Comparison of ENCODE assay signal across 22 cellular contexts in the genomic region with DNA sequence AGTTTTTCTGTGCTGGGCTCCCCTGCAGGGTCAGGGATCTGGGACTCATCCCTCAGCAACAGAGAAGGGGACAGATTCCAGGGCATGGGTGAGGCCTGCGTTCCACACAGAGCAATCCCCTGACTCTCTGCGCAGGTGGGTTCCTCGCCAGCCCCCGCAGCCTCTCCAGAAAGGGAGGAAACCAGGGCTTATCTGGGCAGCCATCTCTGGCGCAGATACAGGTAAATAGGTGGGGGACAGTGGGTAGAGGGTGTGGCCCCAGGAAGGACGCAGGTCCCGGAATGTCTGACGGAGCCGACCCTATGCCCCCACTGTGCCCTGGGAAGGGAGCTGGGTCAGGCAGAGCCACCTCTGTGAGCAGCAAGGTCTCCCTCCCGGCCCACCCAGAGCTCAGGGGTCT. TPM values are rescaled to one million over a fixed set of nuclear protein-coding genes. Genes with fewer than 3 reads are reported as not detected.
DNase-seq lines count a peak whose midpoint lies in the region; ATAC-seq, FAIRE-seq and TF ChIP-seq lines count a peak whose summit lies in the region.
"Had no signal": no experiment of that assay in that cellular context is flagged by ENCODE, and none has a peak within 500 bp of the region (broad histone marks: within the 10 kb centered on the region; RNA-seq: fewer than 3 reads in every experiment).

No MANE protein-coding gene starts in this region.

- 0 out of 2 replicates have a peak overlapping the region, but pooled peaks have one; percentile 82 for H2BK5ac ChIP-seq in H1 (ENCODE audit: low read depth, low read length)
- no peak overlapping the region for H2BK5ac ChIP-seq in neuronal stem cell (ENCODE audit: low read length)

- no peak for TF ChIP-seq RAD21 in H1 (IDR thresholded peaks at IDR 0.05 in 1 of 2, conservative IDR thresholded peaks at IDR 0.05 in 1 of 2; ENCODE audit: low read depth in 2 of 2, low read length in 2 of 2)

- no peak overlapping the region for H4K8ac ChIP-seq in H1 (ENCODE audit: extremely low read depth, insufficient read depth, low read length)
- H4K8ac ChIP-seq in neuronal stem cell (ENCODE audit: low read depth, low read length), result no peak overlapping the region

- H3K23ac ChIP-seq in H1 (ENCODE audit: insufficient read length), result no peak overlapping the region
- no peak overlapping the region for H3K23ac ChIP-seq in neuronal stem cell (ENCODE audit: low read depth, low read length, poor library complexity)

- peaks cover 5% of the 10 kb centered on the region for H3K79me1 ChIP-seq in H1 (ENCODE audit: low read depth, low read length)
- H3K79me1 ChIP-seq in neuronal stem cell (ENCODE audit: low read depth, low read length), result no peaks in the 10 kb centered on the region

- no peak overlapping the region for H3K4me3 ChIP-seq in H1 (ENCODE audit: extremely low read depth in 1 of 4, insufficient read depth in 2 of 4, low read depth in 3 of 4, low read length in 4 of 4)
- H3K4me3 ChIP-seq in neuronal stem cell (ENCODE audit: low read length in 2 of 2), result no peak overlapping the region

- H4K20me1 ChIP-seq in H1 (replicated peaks in 1 of 2; ENCODE audit: control insufficient read depth in 1 of 2, insufficient read depth in 2 of 2, low read length in 2 of 2), result peaks cover 0 to 11% of the 10 kb centered on the region in 2 experiments

- DNase-seq in LoVo (ENCODE audit: low spot score), result peak; percentile 10
- DNase-seq in H1 (ENCODE audit: low read depth in 1 of 2, low spot score in 2 of 2), result no peak
- no peak for DNase-seq in neuronal stem cell (ENCODE audit: low spot score)
- DNase-seq in activated T-cell treated with anti-CD3 and anti-CD28 coated beads, Interleukin-2, amount 50 U/mL, for 72 hours, result no peak
- DNase-seq in DMS153 treated with DMSO at 0.1 percent for 48 hours (lab: John Stamatoyannopoulos, UW; ENCODE audit: unreplicated experiment), result no peak
- DNase-seq in GM19238 (ENCODE audit: insufficient read length, low spot score), result no peak
- no peak for DNase-seq in HTR-8/SVneo (ENCODE audit: insufficient read length, low spot score)
- DNase-seq: AML-193; CD4-positive, CD25-positive, alpha-beta regulatory T cell; DMS79 treated with DMSO at 0.1 percent for 48 hours; Kasumi-1; NCI-H1417; NCI-H2029; NCI-H2171 treated with DMSO at 0.1 percent for 48 hours; NCI-H510A; NCI-H82; SHP77 treated with DMSO at 0.1 percent for 48 hours had no signal

- TF ChIP-seq POLR2A in H1 (IDR thresholded peaks at IDR 0.05; ENCODE audit: control extremely low read depth in 1 of 2, low read depth in 2 of 2, low read length in 2 of 2), result no peak

- TF ChIP-seq CTCF in 22Rv1 (IDR thresholded peaks at IDR 0.05) (no peak), H1 (IDR thresholded peaks at IDR 0.05; ENCODE audit: control extremely low read depth in 1 of 3, insufficient read depth in 1 of 3, low read depth in 1 of 3, low read length in 3 of 3) (no peak)

- H3K4me1 Mint-ChIP-seq in activated T-cell treated with anti-CD3 and anti-CD28 coated beads, Interleukin-2, amount 50 U/mL, for 72 hours (ENCODE audit: low read depth), result peaks cover 23% of the 10 kb centered on the region

- H2AFZ ChIP-seq in H1 (ENCODE audit: low read length) (no peak overlapping the region), neuronal stem cell (ENCODE audit: low read length) (no peak overlapping the region)

- H3K36me3 ChIP-seq in H1 (ENCODE audit: control insufficient read depth in 2 of 4, insufficient read depth in 4 of 4, low read length in 3 of 4) (no peaks in the 10 kb centered on the region), neuronal stem cell (replicated peaks in 1 of 2; ENCODE audit: control insufficient read depth in 2 of 2, insufficient read depth in 2 of 2, low read length in 2 of 2) (no peaks in the 10 kb centered on the region)

- WGBS in H1 (ENCODE audit: extremely low coverage in 1 of 2, insufficient coverage in 1 of 2, insufficient read length in 1 of 2, insufficient replicate concordance in 2 of 2, low coverage in 1 of 2, low lambda C conversion rate in 2 of 2, missing lambda C conversion rate in 1 of 2), 2 experiments, result 82% methylated on average over 6 of the region's 10 CpGs; no CpG with 5 or more reads in 1 of the 2 experiments
- no CpG with 5 or more reads among the region's 10 CpGs for WGBS in neuronal stem cell (ENCODE audit: extremely low coverage in 2 of 2, insufficient read length in 2 of 2, insufficient replicate concordance in 1 of 2), 2 donors

- 0 out of 2 replicates have a peak overlapping the region, but pooled peaks have one; percentile 17 for H2BK12ac ChIP-seq in H1 (ENCODE audit: low read depth, low read length)
- H2BK12ac ChIP-seq in neuronal stem cell (ENCODE audit: low read length), result peak overlapping the region; percentile 31

- no peak overlapping the region for H4K91ac ChIP-seq in H1 (replicated peaks; ENCODE audit: insufficient read length, low read length)
- no peak overlapping the region for H4K91ac ChIP-seq in neuronal stem cell (ENCODE audit: low read depth, low read length, poor library complexity)

- H3K4ac ChIP-seq in H1 (replicated peaks; ENCODE audit: insufficient read length, low read depth, low read length), result no peak overlapping the region
- no peak overlapping the region for H3K4ac ChIP-seq in neuronal stem cell (ENCODE audit: low read length)

- H3K4me2 ChIP-seq in H1 (ENCODE audit: insufficient read depth in 1 of 2, low read depth in 2 of 2, low read length in 2 of 2) (no peak overlapping the region), neuronal stem cell (ENCODE audit: insufficient read depth, low read length, poor library complexity, severe bottlenecking) (no peak overlapping the region)

- H3K9me3 Mint-ChIP-seq in activated T-cell treated with anti-CD3 and anti-CD28 coated beads, Interleukin-2, amount 50 U/mL, for 72 hours, result no peaks in the 10 kb centered on the region
- H3K9me3 Mint-ChIP-seq: CD4-positive, CD25-positive, alpha-beta regulatory T cell had no signal

- peak overlapping the region; percentile 94 for H3K27ac ChIP-seq in 22Rv1
- no peak overlapping the region for H3K27ac ChIP-seq in H1 (ENCODE audit: low read depth, low read length)
- no peak overlapping the region for H3K27ac ChIP-seq in neuronal stem cell (replicated peaks; ENCODE audit: low read length)

- FAIRE-seq in H1 (lab: Jason Lieb, UNC) (no peak), HTR-8/SVneo (lab: Jason Lieb, UNC) (no peak)
- FAIRE-seq: G401.6, GM12891, H54, RCC 7860 had no signal

- H4K5ac ChIP-seq in H1 (ENCODE audit: insufficient read length, low read depth, low read length), result no peak overlapping the region

- H3K9ac ChIP-seq in H1 (replicated peaks in 1 of 4; ENCODE audit: extremely low read depth in 1 of 4, low read depth in 3 of 4, low read length in 3 of 4) (no peak overlapping the region), neuronal stem cell (ENCODE audit: low read depth, low read length, poor library complexity) (no peak overlapping the region)

- H3K4me1 ChIP-seq in H1 (replicated peaks in 1 of 4; ENCODE audit: control insufficient read depth in 3 of 4, insufficient read depth in 4 of 4, low read length in 3 of 4), result peaks cover 4 to 33% (median 28%) of the 10 kb centered on the region in 4 experiments
- peaks cover 11 to 34% of the 10 kb centered on the region in 2 donors for H3K4me1 ChIP-seq in neuronal stem cell (ENCODE audit: control insufficient read depth in 2 of 2, insufficient read depth in 1 of 2, low read depth in 1 of 2, low read length in 2 of 2)

- H3K9me3 ChIP-seq in H1 (ENCODE audit: insufficient read depth in 2 of 2, low read depth in 1 of 2, low read length in 1 of 2), result no peaks in the 10 kb centered on the region
- H3K9me3 ChIP-seq in neuronal stem cell (replicated peaks in 1 of 2; ENCODE audit: control insufficient read depth in 2 of 2, insufficient read depth in 1 of 2, low read depth in 1 of 2, low read length in 2 of 2), result no peaks in the 10 kb centered on the region

- H2BK20ac ChIP-seq in H1 (ENCODE audit: low read length), result no peak overlapping the region

- no peak overlapping the region for H3K56ac ChIP-seq in H1 (replicated peaks; ENCODE audit: insufficient read length, low read depth, low read length)

- H3K14ac ChIP-seq in H1 (ENCODE audit: insufficient read length) (no peak overlapping the region), neuronal stem cell (ENCODE audit: low read length) (no peak overlapping the region)

- H3K36me3 Mint-ChIP-seq in activated T-cell treated with anti-CD3 and anti-CD28 coated beads, Interleukin-2, amount 50 U/mL, for 72 hours (ENCODE audit: insufficient read depth in 2 of 2), result no peaks in the 10 kb centered on the region

- H3K27ac Mint-ChIP-seq in activated T-cell treated with anti-CD3 and anti-CD28 coated beads, Interleukin-2, amount 50 U/mL, for 72 hours, result no peak overlapping the region
- H3K27ac Mint-ChIP-seq: CD4-positive, CD25-positive, alpha-beta regulatory T cell had no signal

- H3K23me2 ChIP-seq in H1 (ENCODE audit: low read depth, low read length), result no peaks in the 10 kb centered on the region

- no peak for ATAC-seq in activated T-cell treated with anti-CD3 and anti-CD28 coated beads, Interleukin-2, amount 50 U/mL, for 72 hours (replicated peaks in 1 of 2)

- H2AK5ac ChIP-seq in H1 (ENCODE audit: low read depth, low read length) (0 out of 2 replicates have a peak overlapping the region, but pooled peaks have one; percentile 92), neuronal stem cell (ENCODE audit: low read depth, low read length) (peak overlapping the region; percentile 99)

- no peaks in the 10 kb centered on the region for H3K27me3 Mint-ChIP-seq in activated T-cell treated with anti-CD3 and anti-CD28 coated beads, Interleukin-2, amount 50 U/mL, for 72 hours (ENCODE audit: low read depth)
- H3K27me3 Mint-ChIP-seq: CD4-positive, CD25-positive, alpha-beta regulatory T cell had no signal

- H3K4me3 Mint-ChIP-seq in activated T-cell treated with anti-CD3 and anti-CD28 coated beads, Interleukin-2, amount 50 U/mL, for 72 hours, result no peak overlapping the region
- H3K4me3 Mint-ChIP-seq: CD4-positive, CD25-positive, alpha-beta regulatory T cell had no signal

- no peak overlapping the region; the same call in 1 of the 2 replicates for H3K18ac ChIP-seq in H1 (ENCODE audit: extremely low read depth, low read length)
- peak overlapping the region; percentile 94 for H3K18ac ChIP-seq in neuronal stem cell (ENCODE audit: low read length)

- H3K27me3 ChIP-seq in H1 (replicated peaks in 1 of 4; ENCODE audit: control insufficient read depth in 3 of 4, extremely low read depth in 1 of 4, insufficient read depth in 3 of 4, low read length in 3 of 4), result no peaks in the 10 kb centered on the region
- H3K27me3 ChIP-seq in neuronal stem cell (ENCODE audit: control insufficient read depth in 3 of 3, insufficient read depth in 3 of 3, low read depth in 1 of 3, low read length in 3 of 3), result no peaks in the 10 kb centered on the region

- no peak overlapping the region for H2BK15ac ChIP-seq in H1 (ENCODE audit: low read length)
- peak overlapping the region; percentile 100 for H2BK15ac ChIP-seq in neuronal stem cell (ENCODE audit: low read length)

- CTCF ChIA-PET in H1 (lab: Charles Lee; ENCODE audit: partially characterized antibody), result interaction anchor here (1.2 to 25.0 kb wide), 8 partner anchors 9 to 97 kb away, joined by 3 to 251 read pairs (median 30); no protein-coding TSS in a partner anchor

- H3K79me2 ChIP-seq in H1 (ENCODE audit: control insufficient read depth in 1 of 2, insufficient read depth in 2 of 2, low read length in 2 of 2), result peaks cover 0 to under 1% of the 10 kb centered on the region in 2 experiments; a peak in 1 of 4 replicates

- H2BK120ac ChIP-seq in H1 (replicated peaks; ENCODE audit: low read depth, low read length) (no peak overlapping the region), neuronal stem cell (ENCODE audit: low read depth, low read length) (peak overlapping the region; percentile 99)

- POLR2A ChIA-PET in H1 (lab: Charles Lee; ENCODE audit: partially characterized antibody), result interaction anchor here (1.0 to 4.1 kb wide), 4 partner anchors 11 to 26 kb away, joined by 3 to 22 read pairs (median 10); no protein-coding TSS in a partner anchor

- TF ChIP-seq EP300 in H1 (IDR thresholded peaks at IDR 0.05; ENCODE audit: borderline replicate concordance in 1 of 2, low read depth in 2 of 2, low read length in 2 of 2), result no peak

RNA-seq across cellular contexts. Expression of gene PIEZO1, which starts 23.2 kb away (rescaled TPM):
- 63.6 and 67.5 TPM in 2 replicates for total RNA-seq in H1 (2021; fragmentation: NEBNext Ultra II Directional; extraction: Animal tissue kit (Norgen Biotek cat#: 25700))
- polyA plus RNA-seq in H1 (2011; rRNA removed), result 42.3 and 62.6 TPM in 2 replicates
- 43.1 TPM for polyA plus RNA-seq in H1 (2011; cell fraction: cytosol; rRNA removed)
- 361 TPM for polyA plus RNA-seq in H1 (2011; cell fraction: nucleus; rRNA removed)
- polyA plus RNA-seq in H1 (2012, experiment 1 of 2), result 37.5 to 75.6 TPM (median 65.9 TPM) in 4 replicates
- polyA plus RNA-seq in H1 (2012, experiment 2 of 2), result 43.7 TPM
- polyA plus RNA-seq in H1 (2013, experiment 1 of 2), result 76.1 TPM
- 73.2 TPM for polyA plus RNA-seq in H1 (2013, experiment 2 of 2)
- 19.7 and 34.2 TPM in 2 replicates for polyA minus RNA-seq in H1 (2011; rRNA and poly(A)+ RNA removed)
- polyA minus RNA-seq in H1 (2011; cell fraction: cytosol; rRNA and poly(A)+ RNA removed), result 33.0 TPM
- polyA minus RNA-seq in H1 (2011; cell fraction: nucleus; rRNA and poly(A)+ RNA removed), result 63.0 TPM
- 8.0 TPM for polyA plus RNA-seq in neuronal stem cell (2013, experiment 1 of 2)
- polyA plus RNA-seq in neuronal stem cell (2013, experiment 2 of 2), result 9.2 TPM
- 100 to 1,000 TPM in 1 of 2 donors, 10 to 100 TPM in 1; 94.1 to 141 TPM for total RNA-seq in activated T-cell treated with anti-CD3 and anti-CD28 coated beads, Interleukin-2, amount 50 U/mL, for 72 hours

RNA-seq across cellular contexts. Expression of gene CDT1, which starts 41.8 kb away (rescaled TPM):
- total RNA-seq in H1 (2021; fragmentation: NEBNext Ultra II Directional; extraction: Animal tissue kit (Norgen Biotek cat#: 25700)), result 95.4 and 96.5 TPM in 2 replicates
- 76.7 and 141 TPM in 2 replicates for polyA plus RNA-seq in H1 (2011; rRNA removed)
- 58.9 TPM for polyA plus RNA-seq in H1 (2011; cell fraction: cytosol; rRNA removed)
- polyA plus RNA-seq in H1 (2011; cell fraction: nucleus; rRNA removed), result 87.0 TPM
- polyA plus RNA-seq in H1 (2012, experiment 1 of 2), result 38.0 to 88.5 TPM (median 80.4 TPM) in 4 replicates
- polyA plus RNA-seq in H1 (2012, experiment 2 of 2), result 81.9 TPM
- polyA plus RNA-seq in H1 (2013, experiment 1 of 2), result 43.2 TPM
- polyA plus RNA-seq in H1 (2013, experiment 2 of 2), result 40.8 TPM
- polyA minus RNA-seq in H1 (2011; rRNA and poly(A)+ RNA removed), result 33.2 and 36.2 TPM in 2 replicates
- 144 TPM for polyA minus RNA-seq in H1 (2011; cell fraction: cytosol; rRNA and poly(A)+ RNA removed)
- 89.1 TPM for polyA minus RNA-seq in H1 (2011; cell fraction: nucleus; rRNA and poly(A)+ RNA removed)
- 40.6 TPM for polyA plus RNA-seq in neuronal stem cell (2013, experiment 1 of 2)
- polyA plus RNA-seq in neuronal stem cell (2013, experiment 2 of 2), result 40.0 TPM
- 100 to 1,000 TPM; 167 to 172 TPM for total RNA-seq in activated T-cell treated with anti-CD3 and anti-CD28 coated beads, Interleukin-2, amount 50 U/mL, for 72 hours

RNA-seq across cellular contexts. Expression of gene APRT, which starts 49.9 kb away (rescaled TPM):
- total RNA-seq in H1 (2021; fragmentation: NEBNext Ultra II Directional; extraction: Animal tissue kit (Norgen Biotek cat#: 25700)), result 221 and 244 TPM in 2 replicates
- 267 and 272 TPM in 2 replicates for polyA plus RNA-seq in H1 (2011; rRNA removed)
- 183 TPM for polyA plus RNA-seq in H1 (2011; cell fraction: cytosol; rRNA removed)
- 229 TPM for polyA plus RNA-seq in H1 (2011; cell fraction: nucleus; rRNA removed)
- 277 to 336 TPM (median 307 TPM) in 4 replicates for polyA plus RNA-seq in H1 (2012, experiment 1 of 2)
- polyA plus RNA-seq in H1 (2012, experiment 2 of 2), result 319 TPM
- polyA plus RNA-seq in H1 (2013, experiment 1 of 2), result 268 TPM
- polyA plus RNA-seq in H1 (2013, experiment 2 of 2), result 292 TPM
- 35.1 and 46.4 TPM in 2 replicates for polyA minus RNA-seq in H1 (2011; rRNA and poly(A)+ RNA removed)
- polyA minus RNA-seq in H1 (2011; cell fraction: cytosol; rRNA and poly(A)+ RNA removed), result 153 TPM
- polyA minus RNA-seq in H1 (2011; cell fraction: nucleus; rRNA and poly(A)+ RNA removed), result 113 TPM
- polyA plus RNA-seq in neuronal stem cell (2013, experiment 1 of 2), result 146 TPM
- polyA plus RNA-seq in neuronal stem cell (2013, experiment 2 of 2), result 150 TPM
- 100 to 1,000 TPM; 116 to 139 TPM for total RNA-seq in activated T-cell treated with anti-CD3 and anti-CD28 coated beads, Interleukin-2, amount 50 U/mL, for 72 hours

RNA-seq across cellular contexts. Expression of gene CTU2, which starts 55.5 kb away (rescaled TPM):
- 42.9 and 49.7 TPM in 2 replicates for total RNA-seq in H1 (2021; fragmentation: NEBNext Ultra II Directional; extraction: Animal tissue kit (Norgen Biotek cat#: 25700))
- polyA plus RNA-seq in H1 (2011; rRNA removed), result 32.7 and 45.4 TPM in 2 replicates
- polyA plus RNA-seq in H1 (2011; cell fraction: cytosol; rRNA removed), result 29.7 TPM
- polyA plus RNA-seq in H1 (2011; cell fraction: nucleus; rRNA removed), result 60.2 TPM
- polyA plus RNA-seq in H1 (2012, experiment 1 of 2), result 22.3 to 36.0 TPM (median 28.1 TPM) in 4 replicates
- polyA plus RNA-seq in H1 (2012, experiment 2 of 2), result 31.0 TPM
- polyA plus RNA-seq in H1 (2013, experiment 1 of 2), result 62.2 TPM
- 60.5 TPM for polyA plus RNA-seq in H1 (2013, experiment 2 of 2)
- 10.7 and 10.9 TPM in 2 replicates for polyA minus RNA-seq in H1 (2011; rRNA and poly(A)+ RNA removed)
- 19.5 TPM for polyA minus RNA-seq in H1 (2011; cell fraction: cytosol; rRNA and poly(A)+ RNA removed)
- polyA minus RNA-seq in H1 (2011; cell fraction: nucleus; rRNA and poly(A)+ RNA removed), result 20.0 TPM
- 25.8 TPM for polyA plus RNA-seq in neuronal stem cell (2013, experiment 1 of 2)
- polyA plus RNA-seq in neuronal stem cell (2013, experiment 2 of 2), result 28.0 TPM
- total RNA-seq in activated T-cell treated with anti-CD3 and anti-CD28 coated beads, Interleukin-2, amount 50 U/mL, for 72 hours, result 10 to 100 TPM; 25.9 to 34.9 TPM

RNA-seq across cellular contexts. Expression of gene RNF166, which starts 55.6 kb away (rescaled TPM):
- total RNA-seq in H1 (2021; fragmentation: NEBNext Ultra II Directional; extraction: Animal tissue kit (Norgen Biotek cat#: 25700)), result 28.7 and 31.2 TPM in 2 replicates
- polyA plus RNA-seq in H1 (2011; rRNA removed), result 29.8 and 36.6 TPM in 2 replicates
- 33.3 TPM for polyA plus RNA-seq in H1 (2011; cell fraction: cytosol; rRNA removed)
- polyA plus RNA-seq in H1 (2011; cell fraction: nucleus; rRNA removed), result 86.5 TPM
- polyA plus RNA-seq in H1 (2012, experiment 1 of 2), result 11.9 to 24.8 TPM (median 22.4 TPM) in 4 replicates
- 21.8 TPM for polyA plus RNA-seq in H1 (2012, experiment 2 of 2)
- 24.2 TPM for polyA plus RNA-seq in H1 (2013, experiment 1 of 2)
- polyA plus RNA-seq in H1 (2013, experiment 2 of 2), result 22.1 TPM
- 11.7 and 12.3 TPM in 2 replicates for polyA minus RNA-seq in H1 (2011; rRNA and poly(A)+ RNA removed)
- polyA minus RNA-seq in H1 (2011; cell fraction: cytosol; rRNA and poly(A)+ RNA removed), result 23.6 TPM
- polyA minus RNA-seq in H1 (2011; cell fraction: nucleus; rRNA and poly(A)+ RNA removed), result 24.6 TPM
- polyA plus RNA-seq in neuronal stem cell (2013, experiment 1 of 2), result 20.4 TPM
- polyA plus RNA-seq in neuronal stem cell (2013, experiment 2 of 2), result 19.1 TPM
- 10 to 100 TPM; 58.6 to 64.5 TPM for total RNA-seq in activated T-cell treated with anti-CD3 and anti-CD28 coated beads, Interleukin-2, amount 50 U/mL, for 72 hours
